ENCODE assay signal across 1 cellular context in genomic region chr22:21549558-21549957, GRCh38. TPM values are rescaled to one million over a fixed set of nuclear protein-coding genes. Genes with fewer than 3 reads are reported as not detected.
"Had no signal": no experiment of that assay in that cellular context is flagged by ENCODE, and none has a peak within 500 bp of the region (broad histone marks: within the 10 kb centered on the region; RNA-seq: fewer than 3 reads in every experiment).

No MANE protein-coding gene starts in this region.

RNA-seq across cellular contexts. Expression of gene RIMBP3C, which starts 1.7 kb away (rescaled TPM):
- total RNA-seq: esophagus muscularis mucosa had no signal
